Comparison of ENCODE assay signal across 28 cellular contexts in genomic region chr9:105270711-105271110, GRCh38.
"Had no signal": no experiment of that assay in that cellular context is flagged by ENCODE, and none has a peak within 500 bp of the region (broad histone marks: within the 10 kb centered on the region; RNA-seq: fewer than 3 reads in every experiment).

No MANE protein-coding gene starts in this region.

- H3K27me3 Mint-ChIP-seq: activated CD4-positive, alpha-beta memory T cell treated with anti-CD3 and anti-CD28 coated beads for 36 hours; activated CD4-positive, alpha-beta T cell treated with anti-CD3 and anti-CD28 coated beads, Interleukin-2, amount 10 ng/mL, durations not matched to agents 7 days and 5 days; central memory CD8-positive, alpha-beta T cell; T-cell had no signal

- H3K9me3 Mint-ChIP-seq: activated T-helper 2 cell treated with anti-CD3 and anti-CD28 coated beads, Interferon-gamma antibody, Interleukin-2, Interleukin-4, amounts not matched to agents 10 μg/mL and 5 μg/mL and 100 μg/mL, durations not matched to agents 14 hours and 24 hours and 36 hours; central memory CD8-positive, alpha-beta T cell had no signal

- DNase-seq: activated CD4-positive, alpha-beta memory T cell treated with anti-CD3 and anti-CD28 coated beads for 36 hours; activated CD4-positive, alpha-beta T cell treated with anti-CD3 and anti-CD28 coated beads, Interleukin-2, amount 10 ng/mL, durations not matched to agents 7 days and 5 days; activated CD4-positive, CD25-positive, alpha-beta regulatory T cell; activated CD8-positive, alpha-beta memory T cell treated with anti-CD3 and anti-CD28 coated beads for 24 hours; activated gamma-delta T cell treated with Interleukin-2 at 50 U/mL for 16 hours; activated naive CD4-positive, alpha-beta T cell treated with anti-CD3 and anti-CD28 coated beads, Interleukin-2, amount 50 U/mL, for 16 hours; activated naive CD8-positive, alpha-beta T cell treated with anti-CD3 and anti-CD28 coated beads, Interleukin-2, amount 10 ng/mL, durations not matched to agents 7 days and 5 days; activated T-cell treated with anti-CD3 and anti-CD28 coated beads, Interleukin-2, amount 50 U/mL, for 48 hours; adrenal gland; anterior cingulate cortex; Kasumi-1; KBM-7; NCI-H1105 treated with DMSO at 0.1 percent for 48 hours; NCI-H146; NCI-H187 treated with DMSO at 0.1 percent for 48 hours; NCI-H2081 treated with DMSO at 0.1 percent for 48 hours; NCI-H2171 treated with DMSO at 0.1 percent for 48 hours; NCI-H345; NCI-H510A; NCI-H526 treated with DMSO at 0.1 percent for 48 hours; NK-92 treated with Interleukin-12 subunit alpha and Interleukin-12 subunit beta, amount 100 ng/mL, for 24 hours; PC-3; SIG-M5; T-cell had no signal

- H3K27ac Mint-ChIP-seq: activated CD4-positive, alpha-beta memory T cell treated with anti-CD3 and anti-CD28 coated beads for 36 hours; activated CD4-positive, alpha-beta T cell treated with anti-CD3 and anti-CD28 coated beads, Interleukin-2, amount 10 ng/mL, durations not matched to agents 7 days and 5 days; activated naive CD8-positive, alpha-beta T cell treated with anti-CD3 and anti-CD28 coated beads, Interleukin-2, amount 10 ng/mL, durations not matched to agents 7 days and 5 days; activated T-helper 2 cell treated with anti-CD3 and anti-CD28 coated beads, Interferon-gamma antibody, Interleukin-2, Interleukin-4, amounts not matched to agents 10 μg/mL and 5 μg/mL and 100 μg/mL, durations not matched to agents 14 hours and 24 hours and 36 hours; T-cell had no signal

- ATAC-seq: PC-3, T-cell had no signal

- H3K4me3 Mint-ChIP-seq: activated CD4-positive, alpha-beta memory T cell treated with anti-CD3 and anti-CD28 coated beads for 36 hours; activated CD4-positive, alpha-beta T cell treated with anti-CD3 and anti-CD28 coated beads, Interleukin-2, amount 10 ng/mL, durations not matched to agents 7 days and 5 days; activated naive CD8-positive, alpha-beta T cell treated with anti-CD3 and anti-CD28 coated beads, Interleukin-2, amount 10 ng/mL, durations not matched to agents 7 days and 5 days; central memory CD8-positive, alpha-beta T cell; T-cell had no signal

- H3K27ac ChIP-seq: adrenal gland, breast epithelium, VCaP had no signal
